ENCODE assay signal across 1 cellular context in the genomic region with DNA sequence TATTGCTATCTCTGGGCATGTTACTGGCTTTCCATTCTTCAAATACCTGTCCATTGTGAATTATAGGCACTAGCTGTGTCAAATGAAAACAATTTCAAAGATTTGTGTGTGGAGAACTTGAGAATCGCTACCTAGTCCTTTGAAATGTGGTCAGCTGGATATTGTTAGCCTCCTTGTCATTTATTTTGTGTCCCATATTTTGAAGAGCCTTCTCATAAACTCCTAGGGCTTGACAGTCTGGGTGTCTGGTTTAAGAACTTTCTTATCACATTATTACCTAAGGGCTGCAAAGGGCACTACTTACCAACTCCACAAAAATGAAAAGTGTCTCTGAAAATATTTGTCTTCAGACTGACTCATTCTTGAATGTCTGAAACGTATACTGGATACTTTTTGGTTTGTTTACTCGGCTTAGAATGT.
TF ChIP-seq lines count a peak whose summit lies in the region.

No MANE protein-coding gene starts in this region.

TF ChIP-seq in A549, 52 proteins besides CTCF, POLR2A, EP300 and RAD21 (continued from another document):
- TF ChIP-seq, protein P1, sequence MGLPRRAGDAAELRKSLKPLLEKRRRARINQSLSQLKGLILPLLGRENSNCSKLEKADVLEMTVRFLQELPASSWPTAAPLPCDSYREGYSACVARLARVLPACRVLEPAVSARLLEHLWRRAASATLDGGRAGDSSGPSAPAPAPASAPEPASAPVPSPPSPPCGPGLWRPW (IDR thresholded peaks at IDR 0.05) = no peak
- peak; percentile 78 for TF ChIP-seq JUNB (IDR thresholded peaks at IDR 0.05)
- TF ChIP-seq EHF (CRISPR knock-in tag; IDR thresholded peaks at IDR 0.05) = no peak
- TF ChIP-seq, protein P2, sequence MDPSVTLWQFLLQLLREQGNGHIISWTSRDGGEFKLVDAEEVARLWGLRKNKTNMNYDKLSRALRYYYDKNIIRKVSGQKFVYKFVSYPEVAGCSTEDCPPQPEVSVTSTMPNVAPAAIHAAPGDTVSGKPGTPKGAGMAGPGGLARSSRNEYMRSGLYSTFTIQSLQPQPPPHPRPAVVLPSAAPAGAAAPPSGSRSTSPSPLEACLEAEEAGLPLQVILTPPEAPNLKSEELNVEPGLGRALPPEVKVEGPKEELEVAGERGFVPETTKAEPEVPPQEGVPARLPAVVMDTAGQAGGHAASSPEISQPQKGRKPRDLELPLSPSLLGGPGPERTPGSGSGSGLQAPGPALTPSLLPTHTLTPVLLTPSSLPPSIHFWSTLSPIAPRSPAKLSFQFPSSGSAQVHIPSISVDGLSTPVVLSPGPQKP (IDR thresholded peaks at IDR 0.05; ENCODE audit: low read depth, low read length) = no peak
- no peak for TF ChIP-seq ZFP36 (IDR thresholded peaks at IDR 0.05; ENCODE audit: borderline replicate concordance, partially characterized antibody)
- TF ChIP-seq, protein P3, sequence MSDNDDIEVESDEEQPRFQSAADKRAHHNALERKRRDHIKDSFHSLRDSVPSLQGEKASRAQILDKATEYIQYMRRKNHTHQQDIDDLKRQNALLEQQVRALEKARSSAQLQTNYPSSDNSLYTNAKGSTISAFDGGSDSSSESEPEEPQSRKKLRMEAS (IDR thresholded peaks at IDR 0.05) = no peak
- TF ChIP-seq, protein P4, sequence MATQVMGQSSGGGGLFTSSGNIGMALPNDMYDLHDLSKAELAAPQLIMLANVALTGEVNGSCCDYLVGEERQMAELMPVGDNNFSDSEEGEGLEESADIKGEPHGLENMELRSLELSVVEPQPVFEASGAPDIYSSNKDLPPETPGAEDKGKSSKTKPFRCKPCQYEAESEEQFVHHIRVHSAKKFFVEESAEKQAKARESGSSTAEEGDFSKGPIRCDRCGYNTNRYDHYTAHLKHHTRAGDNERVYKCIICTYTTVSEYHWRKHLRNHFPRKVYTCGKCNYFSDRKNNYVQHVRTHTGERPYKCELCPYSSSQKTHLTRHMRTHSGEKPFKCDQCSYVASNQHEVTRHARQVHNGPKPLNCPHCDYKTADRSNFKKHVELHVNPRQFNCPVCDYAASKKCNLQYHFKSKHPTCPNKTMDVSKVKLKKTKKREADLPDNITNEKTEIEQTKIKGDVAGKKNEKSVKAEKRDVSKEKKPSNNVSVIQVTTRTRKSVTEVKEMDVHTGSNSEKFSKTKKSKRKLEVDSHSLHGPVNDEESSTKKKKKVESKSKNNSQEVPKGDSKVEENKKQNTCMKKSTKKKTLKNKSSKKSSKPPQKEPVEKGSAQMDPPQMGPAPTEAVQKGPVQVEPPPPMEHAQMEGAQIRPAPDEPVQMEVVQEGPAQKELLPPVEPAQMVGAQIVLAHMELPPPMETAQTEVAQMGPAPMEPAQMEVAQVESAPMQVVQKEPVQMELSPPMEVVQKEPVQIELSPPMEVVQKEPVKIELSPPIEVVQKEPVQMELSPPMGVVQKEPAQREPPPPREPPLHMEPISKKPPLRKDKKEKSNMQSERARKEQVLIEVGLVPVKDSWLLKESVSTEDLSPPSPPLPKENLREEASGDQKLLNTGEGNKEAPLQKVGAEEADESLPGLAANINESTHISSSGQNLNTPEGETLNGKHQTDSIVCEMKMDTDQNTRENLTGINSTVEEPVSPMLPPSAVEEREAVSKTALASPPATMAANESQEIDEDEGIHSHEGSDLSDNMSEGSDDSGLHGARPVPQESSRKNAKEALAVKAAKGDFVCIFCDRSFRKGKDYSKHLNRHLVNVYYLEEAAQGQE (IDR thresholded peaks at IDR 0.05) = no peak
TF ChIP-seq in A549: peak in this region for 4.
